26 cellular contexts compared by ENCODE assay signal in the genomic region with DNA sequence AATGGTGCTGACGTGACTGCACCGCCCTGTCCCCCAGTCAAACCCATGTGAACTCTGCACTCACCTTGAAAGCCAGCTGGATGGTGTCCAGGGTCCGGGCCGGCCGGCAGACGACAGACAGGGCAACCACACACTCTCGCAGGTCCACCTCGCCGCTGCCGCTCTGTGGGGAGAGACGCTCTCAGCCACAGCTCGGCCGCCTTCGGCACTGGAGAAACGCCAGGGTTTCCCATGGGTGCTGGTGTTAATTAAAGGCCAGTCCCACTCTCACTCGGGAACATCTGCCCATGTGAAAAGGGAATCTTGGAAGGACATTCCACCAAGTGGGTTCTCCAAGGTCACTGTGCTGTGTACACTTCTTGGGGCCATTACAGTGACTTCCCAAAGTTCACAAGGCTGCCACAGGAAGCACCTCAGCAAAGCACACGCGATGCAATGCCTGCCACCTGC. TPM values are rescaled to one million over a fixed set of nuclear protein-coding genes. Genes with fewer than 3 reads are reported as not detected.
A peak's percentile ranks its signal among the peaks of the same experiment; 100 is the strongest.
DNase-seq lines count a peak whose midpoint lies in the region; ATAC-seq and TF ChIP-seq lines count a peak whose summit lies in the region.
"Had no signal": no experiment of that assay in that cellular context is flagged by ENCODE, and none has a peak within 500 bp of the region (broad histone marks: within the 10 kb centered on the region; RNA-seq: fewer than 3 reads in every experiment).

No MANE protein-coding gene starts in this region.

- H3K4me3 ChIP-seq in body of pancreas (no peak overlapping the region), right lobe of liver (no peak overlapping the region), spleen (no peak overlapping the region)
- H3K4me3 ChIP-seq: coronary artery, GM23248, prostate gland, skin epidermis had no signal

- DNase-seq in activated T-cell treated with anti-CD3 and anti-CD28 coated beads, Interleukin-2, amount 50 U/mL, for 24 hours = peak; percentile 24
- no peak for DNase-seq in activated T-cell treated with anti-CD3 and anti-CD28 coated beads for 4 hours
- DNase-seq in body of pancreas = peak in 3 of 4 donors; percentile 32 to 81 (median 60)
- DNase-seq in right lobe of liver = peak; percentile 88 to 93 (median 92)
- DNase-seq in spleen = peak; percentile 78
- DNase-seq: 8988T; activated CD4-positive, alpha-beta T cell treated with anti-CD3 and anti-CD28 coated beads, Interleukin-2, amount 50 U/mL, for 1 hour; activated CD8-positive, alpha-beta memory T cell treated with anti-CD3 and anti-CD28 coated beads, Interleukin-2, amount 50 U/mL, for 48 hours; activated gamma-delta T cell; GM23248; IMR-90; midbrain; NCI-H1417 treated with DMSO at 0.1 percent for 48 hours; NCI-H510A; trophoblast cell; WERI-Rb-1 had no signal

- H3K9me3 Mint-ChIP-seq in activated T-cell treated with anti-CD3 and anti-CD28 coated beads, Interleukin-2, amount 50 U/mL, for 24 hours = peaks cover 1% of the 10 kb centered on the region
- H3K9me3 Mint-ChIP-seq: nephron had no signal

- no peaks in the 10 kb centered on the region for H3K9me3 ChIP-seq in body of pancreas
- no peaks in the 10 kb centered on the region for H3K9me3 ChIP-seq in right lobe of liver
- H3K9me3 ChIP-seq in spleen = no peaks in the 10 kb centered on the region
- H3K9me3 ChIP-seq: prostate gland had no signal

- WGBS in body of pancreas, 2 donors = 42 to 60% methylated on average over 16 to 18 of the region's 18 CpGs
- WGBS in right lobe of liver (ENCODE audit: insufficient coverage, low coverage, low lambda C conversion rate, missing lambda C conversion rate) = 23% methylated on average over 4 of the region's 18 CpGs
- WGBS in spleen, 5 donors = 72 to 88% (median 84%) methylated on average over 12 to 18 of the region's 18 CpGs

- H3K4me1 ChIP-seq in body of pancreas (no peaks in the 10 kb centered on the region), right lobe of liver (peaks cover 0 to 6% (median 0%) of the 10 kb centered on the region in 4 donors), spleen (peaks cover 0 to 6% (median 0%) of the 10 kb centered on the region in 6 donors)
- H3K4me1 ChIP-seq: prostate gland had no signal

- H3K27me3 ChIP-seq in body of pancreas (no peaks in the 10 kb centered on the region), right lobe of liver (no peaks in the 10 kb centered on the region), spleen (replicated peaks in 1 of 7) (no peaks in the 10 kb centered on the region)

- peak overlapping the region; percentile 73 for H3K27ac Mint-ChIP-seq in activated T-cell treated with anti-CD3 and anti-CD28 coated beads, Interleukin-2, amount 50 U/mL, for 24 hours
- H3K27ac Mint-ChIP-seq: nephron had no signal

- intact Hi-C loops in body of pancreas (cut with DNase I) (no loop called here), right lobe of liver (cut with DNase I) (no loop called here), spleen (cut with DNase I; ENCODE audit: low total_unique reads) (no loop called here)

- no peak for TF ChIP-seq POLR2A in body of pancreas (IDR thresholded peaks at IDR 0.05)
- TF ChIP-seq POLR2A in right lobe of liver (IDR thresholded peaks at IDR 0.05) = no peak
- TF ChIP-seq POLR2A in spleen (IDR thresholded peaks at IDR 0.05) = no peak

- H3K27ac ChIP-seq in body of pancreas (no peak overlapping the region), right lobe of liver (peak overlapping the region in 1 of 3 donors; percentile 53), spleen (peak overlapping the region in 1 of 8 donors; percentile 36)
- H3K27ac ChIP-seq: coronary artery, prostate gland, skin epidermis, WERI-Rb-1 had no signal

- peaks cover 10% of the 10 kb centered on the region for H3K4me1 Mint-ChIP-seq in activated T-cell treated with anti-CD3 and anti-CD28 coated beads, Interleukin-2, amount 50 U/mL, for 24 hours (ENCODE audit: low read depth)
- H3K4me1 Mint-ChIP-seq: nephron had no signal

- H3K36me3 ChIP-seq in body of pancreas (replicated peaks in 1 of 2; ENCODE audit: insufficient read depth in 1 of 2, low read depth in 2 of 2) = peaks cover 0 to 2% of the 10 kb centered on the region in 2 donors
- no peaks in the 10 kb centered on the region for H3K36me3 ChIP-seq in right lobe of liver
- H3K36me3 ChIP-seq in spleen = peaks cover 0 to 100% (median 97%) of the 10 kb centered on the region in 6 donors
- H3K36me3 ChIP-seq: prostate gland had no signal

- ATAC-seq in body of pancreas (peak; percentile 34), right lobe of liver (peak; percentile 89 to 96 (median 93)), HG02885 (IDR thresholded peaks at IDR 0.05; ENCODE audit: poor library complexity, unreplicated experiment) (no peak), GM21390 (IDR thresholded peaks at IDR 0.05; ENCODE audit: unreplicated experiment) (no peak), GM19397 (IDR thresholded peaks at IDR 0.05; ENCODE audit: unreplicated experiment) (no peak)

- no peak overlapping the region for H3K4me3 Mint-ChIP-seq in activated T-cell treated with anti-CD3 and anti-CD28 coated beads, Interleukin-2, amount 50 U/mL, for 24 hours
- H3K4me3 Mint-ChIP-seq: nephron had no signal

- peaks cover 91% of the 10 kb centered on the region for H3K36me3 Mint-ChIP-seq in activated T-cell treated with anti-CD3 and anti-CD28 coated beads, Interleukin-2, amount 50 U/mL, for 24 hours (ENCODE audit: low read depth)

- no peaks in the 10 kb centered on the region for H3K27me3 Mint-ChIP-seq in activated T-cell treated with anti-CD3 and anti-CD28 coated beads, Interleukin-2, amount 50 U/mL, for 24 hours

- TF ChIP-seq CTCF in body of pancreas (IDR thresholded peaks at IDR 0.05) (no peak), right lobe of liver (IDR thresholded peaks at IDR 0.05) (no peak), spleen (IDR thresholded peaks at IDR 0.05 in 8 of 11, conservative IDR thresholded peaks at IDR 0.05 in 3 of 11) (no peak)

RNA-seq across cellular contexts. Expression of a gene that starts 25.5 kb away (rescaled TPM):
- total RNA-seq in body of pancreas (not detected), right lobe of liver (not detected), spleen (under 1 TPM in 3 of 7 donors, not detected in 4; 0.09 to 0.27 (median 0.18) TPM)
- under 1 TPM; 0.02 to 0.06 (median 0.03) TPM for polyA plus RNA-seq in spleen
- total RNA-seq: Daoy, glomerular endothelial cell, GM23248, IMR-90 had no signal
- polyA plus RNA-seq: BJ, GM23248, IMR-90 had no signal

RNA-seq across cellular contexts. Expression of a gene that starts 53.0 kb away (rescaled TPM):
- 10 to 100 TPM; 17.1 to 21.5 TPM for total RNA-seq in body of pancreas
- total RNA-seq in right lobe of liver = 10 to 100 TPM in 3 of 6 experiments, 1 to 10 TPM in 3; 6.9 to 38.6 (median 13.1) TPM
- 100 to 1,000 TPM; 126 to 322 (median 223) TPM for total RNA-seq in spleen
- polyA plus RNA-seq in spleen = 100 to 1,000 TPM in 1 of 3 donors, 10 to 100 TPM in 2; 52.2 to 123 (median 94.8) TPM

Comparison
In these comparisons a context has a peak if more than half of its experiments do, and no peak if none do; other contexts are left out.
1. ATAC-seq: peak in body of pancreas (single experiment) and right lobe of liver (4 of 4); none in HG02885 (single experiment), GM21390 (single experiment) and GM19397 (single experiment).